In genomic region chr1:145965119-145965744, GRCh38 we compare ENCODE assay signal across 8 cellular contexts. TPM values are rescaled to one million over a fixed set of nuclear protein-coding genes. Genes with fewer than 3 reads are reported as not detected.
DNase-seq lines count a peak whose midpoint lies in the region; ATAC-seq, FAIRE-seq and TF ChIP-seq lines count a peak whose summit lies in the region.

No MANE protein-coding gene starts in this region.

- CTCF ChIA-PET in GM12878 (lab: Yijun Ruan, JAX), result interaction anchor here (0.8 to 4.8 kb wide), 14 partner anchors 9 to 120 kb away, joined by 3 to 65 read pairs (median 8); partner anchors contain the start of genes ITGA10, NUDT17, PIAS3 and RBM8A

- H3K27ac ChIP-seq in GM12878 (ENCODE audit: control insufficient read depth, insufficient read depth) (peak overlapping the region; percentile 73), lower lobe of right lung (peak overlapping the region; percentile 85), tibial artery (peak overlapping the region; percentile 84 to 96)

- H3K36me3 Mint-ChIP-seq in activated T-cell treated with anti-CD3 and anti-CD28 coated beads, Interleukin-2, amount 50 U/mL, for 4 hours (ENCODE audit: insufficient read depth), result peaks cover 10% of the 10 kb centered on the region

- H3K36me3 ChIP-seq in GM12878 (ENCODE audit: control insufficient read depth in 2 of 2, insufficient read depth in 2 of 2, low read length in 1 of 2) (no peaks in the 10 kb centered on the region), lower lobe of right lung (no peaks in the 10 kb centered on the region), tibial artery (peaks cover 0 to 7% (median 0%) of the 10 kb centered on the region in 3 donors)

- H3K9me3 ChIP-seq in GM12878 (replicated peaks; ENCODE audit: control insufficient read depth, insufficient read depth, low read length) (peaks cover 7% of the 10 kb centered on the region), lower lobe of right lung (no peaks in the 10 kb centered on the region), tibial artery (no peaks in the 10 kb centered on the region)

- TF ChIP-seq RAD21 in GM12878 (IDR thresholded peaks at IDR 0.05; ENCODE audit: insufficient read depth, low read depth, low read length), result no peak

- no TSS peak for BruUV-seq in GM12878 (replicated peaks; lab: Mats Ljungman, UMichigan)

- H3K79me2 ChIP-seq in GM12878 (ENCODE audit: control insufficient read depth, insufficient read depth, low read length), result no peaks in the 10 kb centered on the region; the same call in 1 of the 2 replicates

- RAD21 ChIA-PET in GM12878 (lab: Charles Lee; ENCODE audit: unreplicated experiment), result interaction anchor here (0.6 to 6.7 kb wide), 16 partner anchors 11 to 119 kb away, joined by 3 to 100 read pairs (median 4); partner anchors contain the start of genes NUDT17, PEX11B, PIAS3 and RBM8A

- POLR2A ChIA-PET in GM12878 (lab: Charles Lee), result interaction anchor here (0.9 to 6.0 kb wide), 20 partner anchors 10 to 106 kb away, joined by 3 to 102 read pairs (median 9); partner anchors contain the start of genes PEX11B, PIAS3, RBM8A and TXNIP

- H3K4me1 ChIP-seq in GM12878 (ENCODE audit: control insufficient read depth, insufficient read depth, low read length), result peaks cover 19% of the 10 kb centered on the region
- H3K4me1 ChIP-seq in lower lobe of right lung, result peaks cover 44% of the 10 kb centered on the region
- H3K4me1 ChIP-seq in tibial artery, result peaks cover 5 to 36% (median 27%) of the 10 kb centered on the region in 4 donors

- in situ Hi-C loops in GM12878 (cut with MboI), result no loop called here

- no peak for TF ChIP-seq EP300 in GM12878 (IDR thresholded peaks at IDR 0.05; ENCODE audit: borderline replicate concordance in 1 of 2, control insufficient read depth in 1 of 2, low read depth in 2 of 2, low read length in 2 of 2)

- peaks cover 43% of the 10 kb centered on the region for H3K4me1 Mint-ChIP-seq in activated T-cell treated with anti-CD3 and anti-CD28 coated beads, Interleukin-2, amount 50 U/mL, for 4 hours (ENCODE audit: low read depth)

- SMC1A ChIA-PET in GM12878 (lab: Charles Lee; ENCODE audit: uncharacterized antibody, unreplicated experiment), result interaction anchor here (0.6 to 7.9 kb wide), 15 partner anchors 12 to 138 kb away, joined by 3 to 93 read pairs (median 5); partner anchors contain the start of genes PIAS3 and RBM8A

- DNase-seq in activated T-cell treated with anti-CD3 and anti-CD28 coated beads, Interleukin-2, amount 50 U/mL, for 4 hours, result no peak
- DNase-seq in activated T-cell treated with anti-CD3 and anti-CD28 coated beads, Interleukin-2, amount 50 U/mL, for 48 hours, result no peak
- DNase-seq in GM12878 (ENCODE audit: low read depth, low spot score) (no peak), lower lobe of right lung (no peak), tibial artery (no peak), retina (no peak), UCSD-AML1 (lab: John Stamatoyannopoulos, UW; ENCODE audit: unreplicated experiment) (no peak)

- intact Hi-C loops in GM12878 (cut with micrococcal nuclease; ENCODE audit: unreplicated experiment) (no loop called here), lower lobe of right lung (cut with DNase I) (no loop called here), tibial artery (cut with DNase I; ENCODE audit: low total_unique reads) (loop anchor here (10.0 kb wide), 1 partner anchor 50 kb away; the partner anchor contains the start of genes ITGA10 and PEX11B)

- H4K20me1 ChIP-seq in GM12878 (ENCODE audit: control insufficient read depth, insufficient read depth), result no peaks in the 10 kb centered on the region

- peak overlapping the region; percentile 70 for H3K9ac ChIP-seq in GM12878 (ENCODE audit: control insufficient read depth, insufficient read depth, low read length)

- H3K4me3 Mint-ChIP-seq in activated T-cell treated with anti-CD3 and anti-CD28 coated beads, Interleukin-2, amount 50 U/mL, for 4 hours, result peak overlapping the region; percentile 94

- H3K4me2 ChIP-seq in GM12878 (ENCODE audit: control insufficient read depth, insufficient read depth), result peak overlapping the region; percentile 69

- H3K9me3 Mint-ChIP-seq in activated T-cell treated with anti-CD3 and anti-CD28 coated beads, Interleukin-2, amount 50 U/mL, for 4 hours, result peaks cover 3% of the 10 kb centered on the region

- no peaks in the 10 kb centered on the region for H3K27me3 Mint-ChIP-seq in activated T-cell treated with anti-CD3 and anti-CD28 coated beads, Interleukin-2, amount 50 U/mL, for 4 hours (ENCODE audit: low read depth)

- TF ChIP-seq POLR2A in GM12878 (IDR thresholded peaks at IDR 0.05; ENCODE audit: low read depth, low read length), result no peak

- peak overlapping the region; percentile 79 for H3K4me3 ChIP-seq in GM12878
- H3K4me3 ChIP-seq in lower lobe of right lung, result peak overlapping the region; percentile 66
- H3K4me3 ChIP-seq in tibial artery, result peak overlapping the region; percentile 59 to 75

- H2AFZ ChIP-seq in GM12878 (ENCODE audit: control insufficient read depth, low read depth, low read length), result peak overlapping the region; percentile 99

- H3K27me3 ChIP-seq in GM12878 (replicated peaks in 1 of 2; ENCODE audit: control insufficient read depth in 2 of 2, insufficient read depth in 2 of 2, low read length in 1 of 2) (no peaks in the 10 kb centered on the region; a peak in 1 of 4 replicates), lower lobe of right lung (ENCODE audit: low read depth) (no peaks in the 10 kb centered on the region), tibial artery (no peaks in the 10 kb centered on the region)

- WGBS in GM12878 (ENCODE audit: insufficient coverage, insufficient replicate concordance, low lambda C conversion rate, missing lambda C conversion rate), result under 1% methylated on average over 5 of the region's 5 CpGs

- FAIRE-seq in GM12878 (lab: Jason Lieb, UNC), result peak; percentile 64

- no peak for TF ChIP-seq CTCF in GM12878 (IDR thresholded peaks at IDR 0.05 in 2 of 3, conservative IDR thresholded peaks at IDR 0.05 in 1 of 3; ENCODE audit: control insufficient read depth in 2 of 3, extremely low read depth in 1 of 3, insufficient read depth in 1 of 3, low read depth in 3 of 3, low read length in 3 of 3)
- no peak for TF ChIP-seq CTCF in lower lobe of right lung (IDR thresholded peaks at IDR 0.05)
- TF ChIP-seq CTCF in tibial artery (IDR thresholded peaks at IDR 0.05), result no peak

- no peak for ATAC-seq in activated T-cell treated with anti-CD3 and anti-CD28 coated beads, Interleukin-2, amount 50 U/mL, for 4 hours
- ATAC-seq in GM12878, result no peak
- no peak for ATAC-seq in lower lobe of right lung
- ATAC-seq in HG02840 (IDR thresholded peaks at IDR 0.05; ENCODE audit: low FRiP score, unreplicated experiment), result no peak

RNA-seq across cellular contexts. Expression of gene POLR3GL, which starts 0.7 kb away (rescaled TPM):
- 10 to 100 TPM; 11.7 to 14.5 (median 13.9) TPM for total RNA-seq in activated T-cell treated with anti-CD3 and anti-CD28 coated beads, Interleukin-2, amount 50 U/mL, for 4 hours
- total RNA-seq in GM12878 (2013; cell fraction: nucleolus; rRNA removed), result 3.8 and 7.0 TPM in 2 replicates
- total RNA-seq in GM12878 (2014; rRNA removed) (19.5 and 20.4 TPM in 2 replicates), GM12878 (2014; rRNA removed; fragmentation: Illumina TruSeq; extraction: Trizol) (33.2 and 35.1 TPM in 2 replicates), GM12878 (2021) (17.3 and 18.4 TPM in 2 replicates), lower lobe of right lung (25.4 TPM)
- 15.9 TPM for polyA plus RNA-seq in GM12878 (2011; ENCODE audit: low read depth)
- polyA plus RNA-seq in GM12878 (2011; rRNA removed) (21.8 and 29.7 TPM in 2 replicates), GM12878 (2014; fragmentation: Illumina TruSeq; extraction: Trizol) (40.8 and 57.7 TPM in 2 replicates), GM12878 (2014; fragmentation: Nextera tagmentation; extraction: Ambion mirVana) (10 to 100 TPM; 12.8 to 25.5 TPM), GM12878 (2014; rRNA removed) (23.9 and 27.6 TPM in 2 replicates), GM12878 (2016; fragmentation: Nextera tagmentation; extraction: Ambion mirVana) (10 to 100 TPM; 39.6 to 47.0 TPM)
- 11.7 and 13.1 TPM in 2 replicates for polyA plus RNA-seq in GM12878 (2011; cell fraction: cytosol; rRNA removed)
- polyA plus RNA-seq in GM12878 (2011; cell fraction: nucleus; rRNA removed), result 9.6 and 9.7 TPM in 2 replicates
- polyA plus RNA-seq in GM12878 (2012), result 26.4 and 27.6 TPM in 2 replicates
- 6.7 and 9.0 TPM in 2 replicates for polyA minus RNA-seq in GM12878 (2011; rRNA and poly(A)+ RNA removed)
- polyA minus RNA-seq in GM12878 (2011; cell fraction: cytosol; rRNA and poly(A)+ RNA removed), result 2.7 and 2.8 TPM in 2 replicates
- 2.4 and 3.3 TPM in 2 replicates for polyA minus RNA-seq in GM12878 (2011; cell fraction: nucleus; rRNA and poly(A)+ RNA removed)

RNA-seq across cellular contexts. Expression of gene ANKRD34A, which starts 0.9 kb away (rescaled TPM):
- 1 to 10 TPM; 6.2 to 8.7 (median 7.6) TPM for total RNA-seq in activated T-cell treated with anti-CD3 and anti-CD28 coated beads, Interleukin-2, amount 50 U/mL, for 4 hours
- total RNA-seq in GM12878 (2013; cell fraction: nucleolus; rRNA removed), result 3.1 and 3.3 TPM in 2 replicates
- total RNA-seq in GM12878 (2014; rRNA removed), result 1.7 and 2.7 TPM in 2 replicates
- total RNA-seq in GM12878 (2014; rRNA removed; fragmentation: Illumina TruSeq; extraction: Trizol), result 0.72 and 0.97 TPM in 2 replicates
- 3.5 and 5.2 TPM in 2 replicates for total RNA-seq in GM12878 (2021)
- 0.79 TPM for polyA plus RNA-seq in GM12878 (2011; ENCODE audit: low read depth)
- polyA plus RNA-seq in GM12878 (2011; rRNA removed), result 1.6 and 1.8 TPM in 2 replicates
- 1.6 and 2.1 TPM in 2 replicates for polyA plus RNA-seq in GM12878 (2011; cell fraction: cytosol; rRNA removed)
- polyA plus RNA-seq in GM12878 (2011; cell fraction: nucleus; rRNA removed), result 6.0 and 6.1 TPM in 2 replicates
- polyA plus RNA-seq in GM12878 (2012), result 0.89 and 1.5 TPM in 2 replicates
- 1.0 and 1.8 TPM in 2 replicates for polyA plus RNA-seq in GM12878 (2014; fragmentation: Illumina TruSeq; extraction: Trizol)
- polyA plus RNA-seq in GM12878 (2014; fragmentation: Nextera tagmentation; extraction: Ambion mirVana), result under 1 TPM; 0.40 to 0.42 TPM
- 2.5 and 3.5 TPM in 2 replicates for polyA plus RNA-seq in GM12878 (2014; rRNA removed)
- polyA plus RNA-seq in GM12878 (2016; fragmentation: Nextera tagmentation; extraction: Ambion mirVana), result 1 to 10 TPM in 1 of 2 experiments, under 1 TPM in 1; 0.83 to 1.5 TPM
- 1.6 and 2.1 TPM in 2 replicates for polyA minus RNA-seq in GM12878 (2011; rRNA and poly(A)+ RNA removed)
- polyA minus RNA-seq in GM12878 (2011; cell fraction: cytosol; rRNA and poly(A)+ RNA removed), result 0.94 and 4.0 TPM in 2 replicates
- 2.3 and 4.4 TPM in 2 replicates for polyA minus RNA-seq in GM12878 (2011; cell fraction: nucleus; rRNA and poly(A)+ RNA removed)
- 0.41 TPM for total RNA-seq in lower lobe of right lung

RNA-seq across cellular contexts. Expression of gene LIX1L, which starts 7.4 kb away (rescaled TPM):
- 10 to 100 TPM; 40.7 to 43.3 (median 41.9) TPM for total RNA-seq in activated T-cell treated with anti-CD3 and anti-CD28 coated beads, Interleukin-2, amount 50 U/mL, for 4 hours
- 6.9 and 7.7 TPM in 2 replicates for total RNA-seq in GM12878 (2013; cell fraction: nucleolus; rRNA removed)
- total RNA-seq in GM12878 (2014; rRNA removed) (16.7 and 19.7 TPM in 2 replicates), GM12878 (2014; rRNA removed; fragmentation: Illumina TruSeq; extraction: Trizol) (13.9 and 15.2 TPM in 2 replicates), GM12878 (2021) (23.4 and 23.6 TPM in 2 replicates), lower lobe of right lung (30.9 TPM)
- 6.3 TPM for polyA plus RNA-seq in GM12878 (2011; ENCODE audit: low read depth)
- polyA plus RNA-seq in GM12878 (2011; rRNA removed) (48.2 and 53.1 TPM in 2 replicates), GM12878 (2014; fragmentation: Illumina TruSeq; extraction: Trizol) (18.4 and 20.0 TPM in 2 replicates), GM12878 (2014; fragmentation: Nextera tagmentation; extraction: Ambion mirVana) (10 to 100 TPM in 1 of 2 experiments, 1 to 10 TPM in 1; 5.5 to 12.2 TPM), GM12878 (2014; rRNA removed) (19.4 and 21.9 TPM in 2 replicates), GM12878 (2016; fragmentation: Nextera tagmentation; extraction: Ambion mirVana) (10 to 100 TPM in 1 of 2 experiments, 1 to 10 TPM in 1; 9.9 to 10.3 TPM)
- polyA plus RNA-seq in GM12878 (2011; cell fraction: cytosol; rRNA removed), result 35.5 and 51.0 TPM in 2 replicates
- polyA plus RNA-seq in GM12878 (2011; cell fraction: nucleus; rRNA removed), result 7.8 and 10.5 TPM in 2 replicates
- polyA plus RNA-seq in GM12878 (2012), result 9.9 and 10.2 TPM in 2 replicates
- polyA minus RNA-seq in GM12878 (2011; rRNA and poly(A)+ RNA removed), result 24.7 and 26.5 TPM in 2 replicates
- 11.0 and 11.3 TPM in 2 replicates for polyA minus RNA-seq in GM12878 (2011; cell fraction: cytosol; rRNA and poly(A)+ RNA removed)
- polyA minus RNA-seq in GM12878 (2011; cell fraction: nucleus; rRNA and poly(A)+ RNA removed), result 2.7 and 4.4 TPM in 2 replicates

RNA-seq across cellular contexts. Expression of gene TXNIP, which starts 31.1 kb away (rescaled TPM):
- total RNA-seq in activated T-cell treated with anti-CD3 and anti-CD28 coated beads, Interleukin-2, amount 50 U/mL, for 4 hours, result 10 to 100 TPM; 68.9 to 91.0 (median 83.7) TPM
- total RNA-seq in GM12878 (2013; cell fraction: nucleolus; rRNA removed), result 199 and 208 TPM in 2 replicates
- total RNA-seq in GM12878 (2014; rRNA removed) (133 and 171 TPM in 2 replicates), GM12878 (2014; rRNA removed; fragmentation: Illumina TruSeq; extraction: Trizol) (110 and 121 TPM in 2 replicates), GM12878 (2021) (106 and 115 TPM in 2 replicates), lower lobe of right lung (1,554 TPM)
- polyA plus RNA-seq in GM12878 (2011; ENCODE audit: low read depth), result 102 TPM
- polyA plus RNA-seq in GM12878 (2011; rRNA removed) (132 and 154 TPM in 2 replicates), GM12878 (2014; fragmentation: Illumina TruSeq; extraction: Trizol) (130 and 182 TPM in 2 replicates), GM12878 (2014; fragmentation: Nextera tagmentation; extraction: Ambion mirVana) (10 to 100 TPM; 48.7 to 75.5 TPM), GM12878 (2014; rRNA removed) (84.1 and 108 TPM in 2 replicates), GM12878 (2016; fragmentation: Nextera tagmentation; extraction: Ambion mirVana) (10 to 100 TPM; 76.6 to 82.9 TPM)
- 73.1 TPM in 2 replicates for polyA plus RNA-seq in GM12878 (2011; cell fraction: cytosol; rRNA removed)
- 99.6 and 193 TPM in 2 replicates for polyA plus RNA-seq in GM12878 (2011; cell fraction: nucleus; rRNA removed)
- polyA plus RNA-seq in GM12878 (2012), result 90.6 and 113 TPM in 2 replicates
- 209 and 224 TPM in 2 replicates for polyA minus RNA-seq in GM12878 (2011; rRNA and poly(A)+ RNA removed)
- polyA minus RNA-seq in GM12878 (2011; cell fraction: cytosol; rRNA and poly(A)+ RNA removed), result 42.0 and 48.2 TPM in 2 replicates
- 177 and 219 TPM in 2 replicates for polyA minus RNA-seq in GM12878 (2011; cell fraction: nucleus; rRNA and poly(A)+ RNA removed)

RNA-seq across cellular contexts. Expression of gene RBM8A, which starts 37.9 kb away (rescaled TPM):
- total RNA-seq in activated T-cell treated with anti-CD3 and anti-CD28 coated beads, Interleukin-2, amount 50 U/mL, for 4 hours, result 100 to 1,000 TPM; 603 to 609 (median 606) TPM
- 58.4 and 59.3 TPM in 2 replicates for total RNA-seq in GM12878 (2013; cell fraction: nucleolus; rRNA removed)
- 110 and 125 TPM in 2 replicates for total RNA-seq in GM12878 (2014; rRNA removed)
- total RNA-seq in GM12878 (2014; rRNA removed; fragmentation: Illumina TruSeq; extraction: Trizol), result 200 and 230 TPM in 2 replicates
- 176 and 180 TPM in 2 replicates for total RNA-seq in GM12878 (2021)
- polyA plus RNA-seq in GM12878 (2011; ENCODE audit: low read depth), result 152 TPM
- polyA plus RNA-seq in GM12878 (2011; rRNA removed), result 235 and 289 TPM in 2 replicates
- 105 and 181 TPM in 2 replicates for polyA plus RNA-seq in GM12878 (2011; cell fraction: cytosol; rRNA removed)
- 93.6 and 102 TPM in 2 replicates for polyA plus RNA-seq in GM12878 (2011; cell fraction: nucleus; rRNA removed)
- polyA plus RNA-seq in GM12878 (2012), result 135 and 182 TPM in 2 replicates
- 191 and 262 TPM in 2 replicates for polyA plus RNA-seq in GM12878 (2014; fragmentation: Illumina TruSeq; extraction: Trizol)
- polyA plus RNA-seq in GM12878 (2014; fragmentation: Nextera tagmentation; extraction: Ambion mirVana), result 1,000 to 10,000 TPM in 1 of 2 experiments, 100 to 1,000 TPM in 1; 665 to 1,248 TPM
- 178 and 198 TPM in 2 replicates for polyA plus RNA-seq in GM12878 (2014; rRNA removed)
- 100 to 1,000 TPM; 401 to 406 TPM for polyA plus RNA-seq in GM12878 (2016; fragmentation: Nextera tagmentation; extraction: Ambion mirVana)
- polyA minus RNA-seq in GM12878 (2011; rRNA and poly(A)+ RNA removed), result 48.9 and 76.3 TPM in 2 replicates
- polyA minus RNA-seq in GM12878 (2011; cell fraction: cytosol; rRNA and poly(A)+ RNA removed), result 38.2 and 49.3 TPM in 2 replicates
- polyA minus RNA-seq in GM12878 (2011; cell fraction: nucleus; rRNA and poly(A)+ RNA removed), result 31.9 and 40.9 TPM in 2 replicates
- 109 TPM for total RNA-seq in lower lobe of right lung
